21 cellular contexts compared by ENCODE assay signal in the genomic region with DNA sequence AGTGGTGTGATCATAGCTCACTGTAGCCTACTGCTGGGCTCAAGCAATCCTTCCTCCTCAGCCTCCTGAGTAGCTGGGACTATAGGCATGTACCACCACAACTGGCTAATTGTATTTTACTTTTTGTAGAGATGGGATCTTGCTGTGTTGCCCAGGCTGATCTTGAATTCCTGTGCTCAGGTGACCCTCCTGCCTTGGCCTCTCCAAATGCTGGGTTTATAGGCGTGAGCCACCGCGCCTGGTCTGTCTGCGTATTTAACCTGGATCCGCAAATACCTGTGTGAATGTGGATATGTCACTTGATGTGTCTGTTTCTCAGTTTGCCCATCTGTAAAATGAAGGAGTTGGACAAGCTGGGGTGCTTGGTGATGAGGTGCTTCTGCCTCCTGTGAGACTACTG.
"Had no signal": no experiment of that assay in that cellular context is flagged by ENCODE, and none has a peak within 500 bp of the region (broad histone marks: within the 10 kb centered on the region; RNA-seq: fewer than 3 reads in every experiment).

No MANE protein-coding gene starts in this region.

- H3K27me3 ChIP-seq: MG63 had no signal

- H3K4me2 ChIP-seq: SK-N-SH had no signal

- H3K9ac ChIP-seq: SK-N-SH had no signal

- DNase-seq: Karpas-422, KG1, MG63, NCI-H1092, NCI-H1105 treated with DMSO at 0.1 percent for 48 hours, NCI-H1417 treated with DMSO at 0.1 percent for 48 hours, NCI-H146, NCI-H1694 treated with DMSO at 0.1 percent for 48 hours, NCI-H2029, NCI-H2081 treated with DMSO at 0.1 percent for 48 hours, NCI-H2171, NCI-H226, NCI-H446, NCI-H510A, NCI-H524 treated with DMSO at 0.1 percent for 48 hours, NCI-H69, NCI-H774, SHP77, SK-N-SH had no signal

- H3K36me3 ChIP-seq: MG63 had no signal

- H3K9me3 ChIP-seq: MG63, SK-N-SH had no signal

- ATAC-seq: Panc1 had no signal

- H3K4me3 ChIP-seq: MG63 had no signal

- H3K27ac ChIP-seq: RWPE1 had no signal
